In genomic region chr11:85863855-85864254, GRCh38 we compare ENCODE assay signal across 24 cellular contexts. TPM values are rescaled to one million over a fixed set of nuclear protein-coding genes. Genes with fewer than 3 reads are reported as not detected.
"Had no signal": no experiment of that assay in that cellular context is flagged by ENCODE, and none has a peak within 500 bp of the region (broad histone marks: within the 10 kb centered on the region; RNA-seq: fewer than 3 reads in every experiment).

No MANE protein-coding gene starts in this region.

- ATAC-seq: esophagus mucosa; naive thymus-derived CD4-positive, alpha-beta T cell; WTC11 had no signal

- DNase-seq: activated CD4-positive, alpha-beta memory T cell treated with anti-CD3 and anti-CD28 coated beads for 36 hours; activated CD4-positive, alpha-beta T cell treated with anti-CD3 and anti-CD28 coated beads for 4 hours; activated gamma-delta T cell treated with Interleukin-2 at 50 U/mL for 16 hours; activated T-cell treated with anti-CD3 and anti-CD28 coated beads for 4 hours; amniotic stem cell; effector CD8-positive, alpha-beta T cell; immature natural killer cell; kidney glomerular epithelial cell; naive thymus-derived CD4-positive, alpha-beta T cell; stimulated activated CD4-positive, alpha-beta T cell treated with anti-CD3 and anti-CD28 coated beads, Interleukin-2, amount 100 ng/mL, for 24 hours; stimulated activated naive CD4-positive, alpha-beta T cell treated with Interleukin-2 at 50 U/mL for 16 hours; T1000; tibial artery had no signal

RNA-seq across cellular contexts. Expression of gene CCDC83, which starts 8.7 kb away (rescaled TPM):
- total RNA-seq: activated CD4-positive, alpha-beta memory T cell treated with anti-CD3 and anti-CD28 coated beads for 36 hours; activated T-helper 1 cell treated with anti-CD3 and anti-CD28 coated beads, Interleukin-12 subunit alpha, Interleukin-12 subunit beta, Interleukin-2, Interleukin-4 antibody, amounts not matched to agents 30 ng/mL and 10 ng/mL and 1 ng/mL, durations not matched to agents 14 hours and 24 hours and 36 hours; cerebellum; esophagus mucosa; liver; mucosa of gallbladder; naive thymus-derived CD4-positive, alpha-beta T cell; osteocyte; right atrium auricular region; skeletal muscle tissue; subcutaneous adipose tissue; urinary bladder; WTC11 had no signal
